Comparison of ENCODE assay signal across 11 cellular contexts in the genomic region with DNA sequence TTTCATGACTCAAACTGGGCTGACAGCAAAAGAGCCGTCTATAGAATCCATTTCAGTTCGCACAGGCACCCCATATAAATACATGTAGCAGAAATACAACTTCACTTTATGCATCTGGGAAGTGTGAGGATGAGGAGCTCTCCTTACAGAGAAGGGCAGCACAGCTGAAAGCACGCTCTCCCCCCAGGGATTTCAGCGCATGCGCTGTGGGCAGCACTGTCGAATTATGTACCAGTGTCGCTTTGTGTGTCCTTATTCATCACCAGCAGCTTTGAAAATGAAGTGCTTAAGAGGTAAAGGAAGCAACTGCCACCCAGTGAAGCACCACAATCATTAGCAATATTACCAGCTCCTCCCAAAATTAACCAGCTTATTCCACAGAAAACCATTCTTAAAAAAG.
"Had no signal": no experiment of that assay in that cellular context is flagged by ENCODE, and none has a peak within 500 bp of the region (broad histone marks: within the 10 kb centered on the region; RNA-seq: fewer than 3 reads in every experiment).

No MANE protein-coding gene starts in this region.

- H3K27me3 Mint-ChIP-seq: activated naive CD8-positive, alpha-beta T cell treated with anti-CD3 and anti-CD28 coated beads, Interleukin-2, amount 10 ng/mL, durations not matched to agents 7 days and 5 days; naive thymus-derived CD8-positive, alpha-beta T cell; type B pancreatic cell had no signal

- H3K4me1 Mint-ChIP-seq: activated naive CD8-positive, alpha-beta T cell treated with anti-CD3 and anti-CD28 coated beads, Interleukin-2, amount 10 ng/mL, durations not matched to agents 7 days and 5 days had no signal

- H3K27ac Mint-ChIP-seq: activated naive CD8-positive, alpha-beta T cell treated with anti-CD3 and anti-CD28 coated beads, Interleukin-2, amount 10 ng/mL, durations not matched to agents 7 days and 5 days; type B pancreatic cell had no signal

- H3K9me3 Mint-ChIP-seq: activated naive CD8-positive, alpha-beta T cell treated with anti-CD3 and anti-CD28 coated beads, Interleukin-2, amount 10 ng/mL, durations not matched to agents 7 days and 5 days; naive thymus-derived CD8-positive, alpha-beta T cell; type B pancreatic cell had no signal

- DNase-seq: activated CD4-positive, alpha-beta T cell treated with anti-CD3 and anti-CD28 coated beads for 4 hours; activated CD8-positive, alpha-beta memory T cell treated with anti-CD3 and anti-CD28 coated beads for 24 hours; activated effector memory CD4-positive, alpha-beta T cell treated with Interleukin-2 at 50 U/mL for 16 hours; activated naive CD8-positive, alpha-beta T cell treated with anti-CD3 and anti-CD28 coated beads, Interleukin-2, amount 10 ng/mL, durations not matched to agents 7 days and 5 days; cortex of kidney; naive thymus-derived CD8-positive, alpha-beta T cell; right lobe of liver; stimulated activated naive CD4-positive, alpha-beta T cell; SW 1271; T1000 had no signal

- H3K4me3 Mint-ChIP-seq: activated naive CD8-positive, alpha-beta T cell treated with anti-CD3 and anti-CD28 coated beads, Interleukin-2, amount 10 ng/mL, durations not matched to agents 7 days and 5 days; naive thymus-derived CD8-positive, alpha-beta T cell; type B pancreatic cell had no signal
